In the genomic region with DNA sequence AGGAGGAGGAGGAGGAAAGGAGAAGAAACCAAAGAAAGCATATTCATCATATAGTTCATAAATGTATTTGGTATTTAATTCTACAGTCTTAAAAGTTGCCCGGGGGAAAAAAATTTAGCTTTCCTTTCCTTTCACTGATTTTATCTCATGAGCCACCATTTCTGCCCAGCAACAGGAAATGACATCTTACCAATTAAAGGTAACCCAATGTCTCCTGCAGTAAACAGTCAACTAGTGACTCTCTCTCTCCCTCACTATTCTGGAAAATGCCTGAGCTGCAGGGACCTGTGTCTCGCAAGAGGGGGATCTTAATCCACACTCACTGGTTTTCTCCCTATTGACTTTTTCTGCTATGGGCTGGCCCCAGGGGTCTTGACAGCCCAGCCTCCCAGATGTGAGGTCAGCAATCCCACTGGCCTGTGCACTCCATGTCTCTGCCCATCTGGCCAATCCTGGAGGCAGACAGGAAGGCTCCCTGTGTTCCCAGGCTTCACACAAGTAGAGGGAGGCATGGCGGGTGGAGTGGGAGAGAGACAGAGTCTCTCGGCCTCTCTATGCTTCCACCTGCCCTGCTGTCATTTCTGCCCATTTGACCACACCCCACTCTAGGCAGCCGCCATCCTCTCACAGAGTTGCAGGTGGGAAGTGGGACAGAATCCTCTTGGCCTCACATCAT, we compare ENCODE assay signal across 21 cellular contexts.
DNase-seq lines count a peak whose midpoint lies in the region; ATAC-seq, FAIRE-seq and TF ChIP-seq lines count a peak whose summit lies in the region.
"Had no signal": no experiment of that assay in that cellular context is flagged by ENCODE, and none has a peak within 500 bp of the region (broad histone marks: within the 10 kb centered on the region; RNA-seq: fewer than 3 reads in every experiment).

No MANE protein-coding gene starts in this region.

- H3K4me3 ChIP-seq in A673 (ENCODE audit: low read depth, low read length, poor library complexity, severe bottlenecking) (no peak overlapping the region), NB4 (ENCODE audit: low read depth, low read length) (no peak overlapping the region)
- peak overlapping the region; percentile 57 for H3K4me3 ChIP-seq in CD4-positive, CD25-positive, alpha-beta regulatory T cell (ENCODE audit: low read depth, low read length)
- H3K4me3 ChIP-seq: GM23338, lung had no signal

- BruUV-seq in A673 (replicated peaks; lab: Mats Ljungman, UMichigan), result no TSS peak

- POLR2A ChIA-PET in A673 (lab: Charles Lee; ENCODE audit: low non-redundant PET), result no interaction called here

- peaks cover 0 to 4% (median 0%) of the 10 kb centered on the region in 7 donors for H3K9me3 Mint-ChIP-seq in CD4-positive, CD25-positive, alpha-beta regulatory T cell
- no peaks in the 10 kb centered on the region for H3K9me3 Mint-ChIP-seq in central memory CD8-positive, alpha-beta T cell
- H3K9me3 Mint-ChIP-seq: GM23338 had no signal

- H3K9me3 ChIP-seq in A673 (ENCODE audit: low read depth, low read length, poor library complexity, severe bottlenecking), result no peaks in the 10 kb centered on the region
- no peaks in the 10 kb centered on the region for H3K9me3 ChIP-seq in CD4-positive, CD25-positive, alpha-beta regulatory T cell (ENCODE audit: control insufficient read depth in 2 of 2, low read length in 2 of 2)

- H3K4me1 Mint-ChIP-seq in CD4-positive, CD25-positive, alpha-beta regulatory T cell, result peaks cover 5 to 22% (median 13%) of the 10 kb centered on the region in 4 donors
- H3K4me1 Mint-ChIP-seq in central memory CD8-positive, alpha-beta T cell, result peaks cover 15% of the 10 kb centered on the region
- H3K4me1 Mint-ChIP-seq: B cell had no signal

- CTCF ChIA-PET in A673 (lab: Charles Lee), result interaction anchor here (0.6 kb wide), 1 partner anchor 260 kb away, joined by 3 read pairs; no protein-coding TSS in a partner anchor

- peak; percentile 57 to 64 for ATAC-seq in CD4-positive, CD25-positive, alpha-beta regulatory T cell (ENCODE audit: low read depth in 2 of 2)
- ATAC-seq in central memory CD8-positive, alpha-beta T cell (replicated peaks; ENCODE audit: extremely low read depth, poor library complexity, severe bottlenecking), result peak; percentile 70
- ATAC-seq in GM19035 (IDR thresholded peaks at IDR 0.05; ENCODE audit: unreplicated experiment), result no peak
- no peak for ATAC-seq in GM19463 (IDR thresholded peaks at IDR 0.05; ENCODE audit: unreplicated experiment)
- ATAC-seq: GM23338 had no signal

- no peaks in the 10 kb centered on the region for H3K27me3 ChIP-seq in A673 (replicated peaks; ENCODE audit: insufficient read depth, low read depth, low read length, poor library complexity)
- peaks cover 2% of the 10 kb centered on the region for H3K27me3 ChIP-seq in CD4-positive, CD25-positive, alpha-beta regulatory T cell (ENCODE audit: control insufficient read depth, insufficient read depth, low read length)

- H3K36me3 ChIP-seq in A673 (ENCODE audit: insufficient read depth, low read length, poor library complexity, severe bottlenecking), result no peaks in the 10 kb centered on the region
- no peaks in the 10 kb centered on the region for H3K36me3 ChIP-seq in CD4-positive, CD25-positive, alpha-beta regulatory T cell (ENCODE audit: control insufficient read depth, insufficient read depth, low read length)

- DNase-seq in A673 (ENCODE audit: low spot score) (peak; percentile 39), NB4 (ENCODE audit: low read depth) (peak; percentile 6), RCC 7860 (ENCODE audit: low spot score) (no peak)
- DNase-seq in CD4-positive, CD25-positive, alpha-beta regulatory T cell, result peak in 2 of 3 donors; percentile 38 to 59
- no peak for DNase-seq in central memory CD8-positive, alpha-beta T cell (ENCODE audit: low spot score in 2 of 2)
- DNase-seq in stimulated activated CD4-positive, alpha-beta T cell treated with anti-CD3 and anti-CD28 coated beads, Interleukin-4, amount 100 ng/mL, for 1 hour, result no peak
- DNase-seq: activated CD4-positive, CD25-positive, alpha-beta regulatory T cell; activated CD8-positive, alpha-beta memory T cell treated with anti-CD3 and anti-CD28 coated beads, Interleukin-2, amount 50 U/mL, for 4 hours; cortex of kidney; hypothalamus; islet precursor cell; NCI-H1092 treated with DMSO at 0.1 percent for 48 hours; NCI-H2171; NCI-H82 had no signal

- no peak for TF ChIP-seq POLR2A in NB4 (IDR thresholded peaks at IDR 0.05; ENCODE audit: extremely low read depth, insufficient read length)

- no peaks in the 10 kb centered on the region for H3K36me3 Mint-ChIP-seq in CD4-positive, CD25-positive, alpha-beta regulatory T cell
- peaks cover 2% of the 10 kb centered on the region for H3K36me3 Mint-ChIP-seq in central memory CD8-positive, alpha-beta T cell (ENCODE audit: insufficient read depth)

- intact Hi-C loops in A673 (cut with micrococcal nuclease; ENCODE audit: unreplicated experiment), result no loop called here

- peak overlapping the region in 3 of 4 donors; percentile 24 to 71 (median 47) for H3K4me3 Mint-ChIP-seq in CD4-positive, CD25-positive, alpha-beta regulatory T cell
- H3K4me3 Mint-ChIP-seq in central memory CD8-positive, alpha-beta T cell, result no peak overlapping the region
- H3K4me3 Mint-ChIP-seq: B cell, GM23338 had no signal

- H3K27ac ChIP-seq in A673 (ENCODE audit: low read depth, low read length, poor library complexity, severe bottlenecking), result no peak overlapping the region
- no peak overlapping the region for H3K27ac ChIP-seq in CD4-positive, CD25-positive, alpha-beta regulatory T cell (ENCODE audit: insufficient read depth, low read length, poor library complexity, severe bottlenecking)
- H3K27ac ChIP-seq: KMS-11, parathyroid adenoma had no signal

- H3K27me3 Mint-ChIP-seq in CD4-positive, CD25-positive, alpha-beta regulatory T cell, result peaks cover 11% of the 10 kb centered on the region
- H3K27me3 Mint-ChIP-seq in central memory CD8-positive, alpha-beta T cell, result no peaks in the 10 kb centered on the region

- no peak for FAIRE-seq in RCC 7860 (lab: Jason Lieb, UNC)

- no peaks in the 10 kb centered on the region for H3K4me1 ChIP-seq in A673 (ENCODE audit: insufficient read depth, low read length, poor library complexity, severe bottlenecking)
- H3K4me1 ChIP-seq in CD4-positive, CD25-positive, alpha-beta regulatory T cell (ENCODE audit: control insufficient read depth, insufficient read depth, low read length, poor library complexity, severe bottlenecking), result peaks cover 15% of the 10 kb centered on the region
- H3K4me1 ChIP-seq: parathyroid adenoma had no signal

- TF ChIP-seq CTCF in A673 (conservative IDR thresholded peaks at IDR 0.05; ENCODE audit: low read depth, low read length) (no peak), NB4 (IDR thresholded peaks at IDR 0.05; ENCODE audit: low read depth, low read length) (no peak)

- peak overlapping the region; percentile 38 to 89 (median 84) for H3K27ac Mint-ChIP-seq in CD4-positive, CD25-positive, alpha-beta regulatory T cell
- H3K27ac Mint-ChIP-seq in central memory CD8-positive, alpha-beta T cell (ENCODE audit: low read depth), result peak overlapping the region; percentile 27
- H3K27ac Mint-ChIP-seq: B cell, GM23338 had no signal

Comparison
In these comparisons a context has a peak if more than half of its experiments do, and no peak if none do; other contexts are left out.
1. DNase-seq: peak in A673 (single experiment), CD4-positive, CD25-positive, alpha-beta regulatory T cell (2 of 3) and NB4 (single experiment); none in central memory CD8-positive, alpha-beta T cell (0 of 2), RCC 7860 (single experiment) and stimulated activated CD4-positive, alpha-beta T cell treated with anti-CD3 and anti-CD28 coated beads, Interleukin-4, amount 100 ng/mL, for 1 hour (single experiment).
2. ATAC-seq: peak in CD4-positive, CD25-positive, alpha-beta regulatory T cell (2 of 2) and central memory CD8-positive, alpha-beta T cell (single experiment); none in GM19035 (single experiment) and GM19463 (single experiment).